3 cellular contexts compared by ENCODE assay signal in the genomic region with DNA sequence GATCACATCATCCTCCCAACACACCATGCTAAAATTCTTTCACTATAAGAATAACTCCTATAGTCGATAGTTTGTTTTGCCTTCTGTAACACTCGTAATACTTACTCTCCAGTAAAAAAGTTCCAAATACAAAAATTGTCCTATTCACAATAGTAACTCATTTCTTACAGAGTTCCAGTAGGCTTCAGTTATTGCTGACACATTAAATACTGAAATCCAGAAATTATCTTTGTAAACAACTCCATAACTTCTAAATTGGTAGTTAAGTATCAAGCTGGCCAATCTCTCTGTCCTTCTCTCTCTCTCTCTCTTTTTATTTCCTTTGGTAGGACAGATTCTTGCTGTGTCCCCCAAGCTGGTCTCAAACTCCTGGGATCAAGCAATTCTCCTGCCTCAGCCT.
TF ChIP-seq lines count a peak whose summit lies in the region.

No MANE protein-coding gene starts in this region.

TF ChIP-seq in A549, 52 proteins besides CTCF, POLR2A, EP300 and RAD21:
- TF ChIP-seq HOXB5 (CRISPR knock-in tag; IDR thresholded peaks at IDR 0.05) (no peak), MAFK (IDR thresholded peaks at IDR 0.05; ENCODE audit: partially characterized antibody) (peak; percentile 66), JUNB (IDR thresholded peaks at IDR 0.05) (no peak), HDAC2 (IDR thresholded peaks at IDR 0.05) (no peak), KDM5A (IDR thresholded peaks at IDR 0.05) (no peak), HOXB13 (CRISPR knock-in tag; IDR thresholded peaks at IDR 0.05; ENCODE audit: low read depth) (no peak)
- TF ChIP-seq, protein P1, sequence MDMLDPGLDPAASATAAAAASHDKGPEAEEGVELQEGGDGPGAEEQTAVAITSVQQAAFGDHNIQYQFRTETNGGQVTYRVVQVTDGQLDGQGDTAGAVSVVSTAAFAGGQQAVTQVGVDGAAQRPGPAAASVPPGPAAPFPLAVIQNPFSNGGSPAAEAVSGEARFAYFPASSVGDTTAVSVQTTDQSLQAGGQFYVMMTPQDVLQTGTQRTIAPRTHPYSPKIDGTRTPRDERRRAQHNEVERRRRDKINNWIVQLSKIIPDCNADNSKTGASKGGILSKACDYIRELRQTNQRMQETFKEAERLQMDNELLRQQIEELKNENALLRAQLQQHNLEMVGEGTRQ (IDR thresholded peaks at IDR 0.05) = no peak

TF ChIP-seq in IMR-90, 13 proteins besides CTCF, POLR2A, EP300 and RAD21:
- TF ChIP-seq CEBPB (IDR thresholded peaks at IDR 0.05; ENCODE audit: low read depth, low read length) = no peak
- peak; percentile 62 for TF ChIP-seq MAFK (IDR thresholded peaks at IDR 0.05; ENCODE audit: low read depth, low read length)

TF ChIP-seq in K562, 482 proteins besides CTCF, POLR2A, EP300 and RAD21:
- TF ChIP-seq ZNF316 (IDR thresholded peaks at IDR 0.05) (peak; percentile 78), EHMT2 (IDR thresholded peaks at IDR 0.05) (no peak), NFE2 (IDR thresholded peaks at IDR 0.05; ENCODE audit: low read depth) (no peak), C11orf30 (IDR thresholded peaks at IDR 0.05; ENCODE audit: low read depth) (peak; percentile 49; the same call in 1 of the 2 replicates), MAFF (IDR thresholded peaks at IDR 0.05; ENCODE audit: low read length) (peak; percentile 32; the same call in 1 of the 2 replicates), MAFG (tag; conservative IDR thresholded peaks at IDR 0.05) (0 out of 2 replicates have a peak, but pooled peaks have one; percentile 45), FOXK1 (CRISPR knock-in tag; IDR thresholded peaks at IDR 0.05; ENCODE audit: borderline replicate concordance) (no peak), ZNF584 (CRISPR knock-in tag; IDR thresholded peaks at IDR 0.05; ENCODE audit: low read depth) (no peak)
- TF ChIP-seq, protein P2, sequence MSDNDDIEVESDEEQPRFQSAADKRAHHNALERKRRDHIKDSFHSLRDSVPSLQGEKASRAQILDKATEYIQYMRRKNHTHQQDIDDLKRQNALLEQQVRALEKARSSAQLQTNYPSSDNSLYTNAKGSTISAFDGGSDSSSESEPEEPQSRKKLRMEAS (CRISPR knock-in tag; IDR thresholded peaks at IDR 0.05) = no peak
